In the genomic region with DNA sequence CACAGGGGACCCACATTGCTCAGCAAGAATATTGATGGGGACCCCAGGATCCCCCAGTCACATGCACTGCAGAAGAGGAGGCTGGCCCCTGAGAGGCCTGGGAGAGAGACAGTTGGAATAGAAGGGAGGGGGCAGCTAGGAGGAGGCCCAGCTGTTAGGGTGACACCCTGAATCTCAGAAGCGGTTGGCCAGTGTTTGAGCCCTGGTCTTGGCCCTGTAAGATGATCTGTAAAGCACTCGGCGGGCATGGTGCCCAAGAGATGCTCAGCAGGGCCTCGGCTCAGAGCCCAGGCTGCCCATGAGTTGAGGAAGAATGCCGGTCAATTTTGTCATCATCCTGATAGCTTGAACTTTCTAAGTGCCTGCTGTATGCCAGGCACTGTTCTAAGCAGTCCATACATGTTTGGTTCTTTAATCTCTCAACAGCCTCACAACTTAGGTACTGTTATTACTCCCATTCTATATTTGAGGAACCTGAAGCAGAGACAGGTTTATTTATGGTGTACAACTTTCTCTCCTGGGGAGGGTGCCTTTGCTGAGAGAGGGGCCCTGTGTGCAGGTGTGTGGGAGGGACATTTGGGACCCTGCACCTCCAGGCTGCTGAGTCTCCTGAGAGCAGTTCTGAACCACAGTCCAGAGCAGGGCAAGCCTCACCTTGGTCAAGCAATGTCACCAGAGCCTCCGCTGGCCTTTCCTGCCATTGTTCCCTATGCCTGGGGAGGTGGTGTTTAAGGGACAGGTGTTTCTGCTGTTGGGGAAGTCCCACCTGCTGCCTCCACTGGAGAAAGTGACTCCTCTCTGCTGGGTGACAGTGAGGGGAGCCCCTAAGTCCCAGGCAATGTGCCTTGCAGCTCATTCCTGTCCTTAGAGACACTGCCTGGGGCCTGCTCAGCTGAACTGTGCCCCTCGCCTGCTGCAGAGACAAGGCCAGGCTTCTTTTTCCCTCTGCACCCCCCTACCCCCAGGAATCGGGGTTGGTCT, we compare ENCODE assay signal across 1 cellular context.
TF ChIP-seq lines count a peak whose summit lies in the region.

No MANE protein-coding gene starts in this region.

TF ChIP-seq in WTC11, 78 proteins besides CTCF, POLR2A, EP300 and RAD21 (continued from another document):
- TF ChIP-seq, protein P1, sequence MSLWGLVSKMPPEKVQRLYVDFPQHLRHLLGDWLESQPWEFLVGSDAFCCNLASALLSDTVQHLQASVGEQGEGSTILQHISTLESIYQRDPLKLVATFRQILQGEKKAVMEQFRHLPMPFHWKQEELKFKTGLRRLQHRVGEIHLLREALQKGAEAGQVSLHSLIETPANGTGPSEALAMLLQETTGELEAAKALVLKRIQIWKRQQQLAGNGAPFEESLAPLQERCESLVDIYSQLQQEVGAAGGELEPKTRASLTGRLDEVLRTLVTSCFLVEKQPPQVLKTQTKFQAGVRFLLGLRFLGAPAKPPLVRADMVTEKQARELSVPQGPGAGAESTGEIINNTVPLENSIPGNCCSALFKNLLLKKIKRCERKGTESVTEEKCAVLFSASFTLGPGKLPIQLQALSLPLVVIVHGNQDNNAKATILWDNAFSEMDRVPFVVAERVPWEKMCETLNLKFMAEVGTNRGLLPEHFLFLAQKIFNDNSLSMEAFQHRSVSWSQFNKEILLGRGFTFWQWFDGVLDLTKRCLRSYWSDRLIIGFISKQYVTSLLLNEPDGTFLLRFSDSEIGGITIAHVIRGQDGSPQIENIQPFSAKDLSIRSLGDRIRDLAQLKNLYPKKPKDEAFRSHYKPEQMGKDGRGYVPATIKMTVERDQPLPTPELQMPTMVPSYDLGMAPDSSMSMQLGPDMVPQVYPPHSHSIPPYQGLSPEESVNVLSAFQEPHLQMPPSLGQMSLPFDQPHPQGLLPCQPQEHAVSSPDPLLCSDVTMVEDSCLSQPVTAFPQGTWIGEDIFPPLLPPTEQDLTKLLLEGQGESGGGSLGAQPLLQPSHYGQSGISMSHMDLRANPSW (CRISPR knock-in tag; conservative IDR thresholded peaks at IDR 0.05; ENCODE audit: low read depth), result no peak
- TF ChIP-seq NR1H2 (CRISPR knock-in tag; IDR thresholded peaks at IDR 0.05), result no peak
- no peak for TF ChIP-seq ESRRA (CRISPR knock-in tag; IDR thresholded peaks at IDR 0.05; ENCODE audit: borderline replicate concordance)
- TF ChIP-seq, protein P2, sequence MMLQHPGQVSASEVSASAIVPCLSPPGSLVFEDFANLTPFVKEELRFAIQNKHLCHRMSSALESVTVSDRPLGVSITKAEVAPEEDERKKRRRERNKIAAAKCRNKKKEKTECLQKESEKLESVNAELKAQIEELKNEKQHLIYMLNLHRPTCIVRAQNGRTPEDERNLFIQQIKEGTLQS (CRISPR knock-in tag; conservative IDR thresholded peaks at IDR 0.05), result no peak
- TF ChIP-seq NFYB (CRISPR knock-in tag; conservative IDR thresholded peaks at IDR 0.05; ENCODE audit: low read depth), result no peak
- TF ChIP-seq, protein P3, sequence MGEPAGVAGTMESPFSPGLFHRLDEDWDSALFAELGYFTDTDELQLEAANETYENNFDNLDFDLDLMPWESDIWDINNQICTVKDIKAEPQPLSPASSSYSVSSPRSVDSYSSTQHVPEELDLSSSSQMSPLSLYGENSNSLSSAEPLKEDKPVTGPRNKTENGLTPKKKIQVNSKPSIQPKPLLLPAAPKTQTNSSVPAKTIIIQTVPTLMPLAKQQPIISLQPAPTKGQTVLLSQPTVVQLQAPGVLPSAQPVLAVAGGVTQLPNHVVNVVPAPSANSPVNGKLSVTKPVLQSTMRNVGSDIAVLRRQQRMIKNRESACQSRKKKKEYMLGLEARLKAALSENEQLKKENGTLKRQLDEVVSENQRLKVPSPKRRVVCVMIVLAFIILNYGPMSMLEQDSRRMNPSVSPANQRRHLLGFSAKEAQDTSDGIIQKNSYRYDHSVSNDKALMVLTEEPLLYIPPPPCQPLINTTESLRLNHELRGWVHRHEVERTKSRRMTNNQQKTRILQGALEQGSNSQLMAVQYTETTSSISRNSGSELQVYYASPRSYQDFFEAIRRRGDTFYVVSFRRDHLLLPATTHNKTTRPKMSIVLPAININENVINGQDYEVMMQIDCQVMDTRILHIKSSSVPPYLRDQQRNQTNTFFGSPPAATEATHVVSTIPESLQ (CRISPR knock-in tag; IDR thresholded peaks at IDR 0.05), result no peak
- no peak for TF ChIP-seq JUN (CRISPR knock-in tag; IDR thresholded peaks at IDR 0.05)
- no peak for TF ChIP-seq TP53 (CRISPR knock-in tag; IDR thresholded peaks at IDR 0.05)
- no peak for TF ChIP-seq GTF2I (CRISPR knock-in tag; conservative IDR thresholded peaks at IDR 0.05)
- TF ChIP-seq, protein P4, sequence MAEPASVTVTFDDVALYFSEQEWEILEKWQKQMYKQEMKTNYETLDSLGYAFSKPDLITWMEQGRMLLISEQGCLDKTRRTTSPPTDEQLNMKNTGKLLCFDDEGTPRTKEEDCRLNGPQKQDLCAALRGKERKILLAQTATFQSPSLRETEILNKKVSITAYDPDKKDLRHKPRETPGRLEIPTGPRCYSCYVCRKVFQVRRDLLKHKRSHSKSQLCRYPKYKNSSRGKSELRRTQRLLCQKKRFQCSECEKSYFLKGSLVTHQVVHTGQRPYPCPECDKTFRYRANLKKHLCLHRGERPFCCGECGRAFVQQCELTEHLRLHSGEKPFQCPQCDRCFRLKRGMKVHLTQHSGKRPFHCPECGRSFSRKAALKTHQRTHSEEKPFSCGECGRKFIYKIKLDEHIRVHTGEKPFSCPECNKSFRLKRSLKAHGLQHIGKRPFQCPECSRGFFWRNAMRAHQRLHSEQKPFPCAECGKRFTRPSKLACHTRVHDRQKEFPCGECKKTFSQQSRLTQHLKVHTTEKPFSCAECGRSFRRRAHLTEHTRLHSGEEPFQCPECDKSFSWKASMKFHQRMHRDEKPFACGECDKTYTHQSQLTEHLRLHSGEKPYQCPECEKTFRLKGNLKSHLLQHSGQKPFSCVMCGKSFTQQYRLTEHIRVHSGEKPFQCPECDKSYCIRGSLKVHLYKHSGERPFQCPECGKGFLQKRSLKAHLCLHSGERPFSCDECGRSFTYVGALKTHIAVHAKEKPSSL (CRISPR knock-in tag; conservative IDR thresholded peaks at IDR 0.05), result no peak
